ENCODE assay signal across 11 cellular contexts in genomic region chr11:134393638-134394037, GRCh38. TPM values are rescaled to one million over a fixed set of nuclear protein-coding genes. Genes with fewer than 3 reads are reported as not detected.
DNase-seq lines count a peak whose midpoint lies in the region; TF ChIP-seq lines count a peak whose summit lies in the region.
"Had no signal": no experiment of that assay in that cellular context is flagged by ENCODE, and none has a peak within 500 bp of the region (broad histone marks: within the 10 kb centered on the region; RNA-seq: fewer than 3 reads in every experiment).

No MANE protein-coding gene starts in this region.

- no peaks in the 10 kb centered on the region for H3K9me2 ChIP-seq in Karpas-422 (replicated peaks; ENCODE audit: insufficient read depth, low read length)

- no peak overlapping the region for H3K4me3 ChIP-seq in LNCaP clone FGC (ENCODE audit: low read depth, low read length)
- H3K4me3 ChIP-seq in dorsolateral prefrontal cortex, result peak overlapping the region in 2 of 59 donors; percentile 2 to 12
- H3K4me3 ChIP-seq in Karpas-422 (ENCODE audit: low read length), result no peak overlapping the region
- H3K4me3 ChIP-seq: adrenal gland, esophagus muscularis mucosa had no signal

- H3K9ac ChIP-seq in Karpas-422 (ENCODE audit: low read length), result no peak overlapping the region

- H2AFZ ChIP-seq in Karpas-422 (ENCODE audit: low read length), result no peak overlapping the region

- intact Hi-C loops in dorsolateral prefrontal cortex (cut with DNase I), result loop anchor here (5.0 to 10.0 kb wide), 2 partner anchors 174 to 241 kb away; no protein-coding TSS in a partner anchor
- intact Hi-C loops in activated CD4-positive, alpha-beta T cell treated with anti-CD3 and anti-CD28 coated beads, Interleukin-2, amount 10 ng/mL, durations not matched to agents 24 days and 14 days (cut with micrococcal nuclease), result no loop called here

- H3K27ac ChIP-seq in dorsolateral prefrontal cortex (peak overlapping the region in 57 of 59 donors; percentile 1 to 98 (median 75)), Karpas-422 (ENCODE audit: low read length) (no peak overlapping the region)
- H3K27ac ChIP-seq: adrenal gland, esophagus muscularis mucosa had no signal

- no peaks in the 10 kb centered on the region for H3K36me3 Mint-ChIP-seq in nephron (ENCODE audit: low read depth)
- H3K36me3 Mint-ChIP-seq in activated CD4-positive, alpha-beta T cell treated with anti-CD3 and anti-CD28 coated beads, Interleukin-2, amount 10 ng/mL, durations not matched to agents 24 days and 14 days (ENCODE audit: low read depth), result no peaks in the 10 kb centered on the region
- H3K36me3 Mint-ChIP-seq: activated CD4-positive, alpha-beta memory T cell treated with anti-CD3 and anti-CD28 coated beads for 36 hours had no signal

- H3K9me3 Mint-ChIP-seq in nephron, result no peaks in the 10 kb centered on the region
- H3K9me3 Mint-ChIP-seq in activated CD4-positive, alpha-beta T cell treated with anti-CD3 and anti-CD28 coated beads, Interleukin-2, amount 10 ng/mL, durations not matched to agents 24 days and 14 days, result no peaks in the 10 kb centered on the region
- H3K9me3 Mint-ChIP-seq: activated CD4-positive, alpha-beta memory T cell treated with anti-CD3 and anti-CD28 coated beads for 36 hours had no signal

- TF ChIP-seq CTCF in LNCaP clone FGC (IDR thresholded peaks at IDR 0.05; ENCODE audit: control insufficient read depth, extremely low read depth, insufficient read depth) (peak; percentile 68), dorsolateral prefrontal cortex (IDR thresholded peaks at IDR 0.05 in 54 of 56, conservative IDR thresholded peaks at IDR 0.05 in 2 of 56; ENCODE audit: low read depth in 1 of 56, partially characterized antibody in 56 of 56) (peak in 54 of 56 donors; percentile 21 to 80 (median 64)), nephron (IDR thresholded peaks at IDR 0.05; ENCODE audit: unreplicated experiment in 3 of 3) (peak in 2 of 3 experiments; percentile 27 to 46)

- no peaks in the 10 kb centered on the region for H4K20me1 ChIP-seq in Karpas-422 (ENCODE audit: insufficient read depth, low read depth, low read length)

- no peaks in the 10 kb centered on the region for H3K9me3 ChIP-seq in Karpas-422 (ENCODE audit: low read length)
- H3K9me3 ChIP-seq: adrenal gland, esophagus muscularis mucosa had no signal

- H3K4me1 Mint-ChIP-seq in nephron, result no peaks in the 10 kb centered on the region
- H3K4me1 Mint-ChIP-seq in activated CD4-positive, alpha-beta T cell treated with anti-CD3 and anti-CD28 coated beads, Interleukin-2, amount 10 ng/mL, durations not matched to agents 24 days and 14 days, result peaks cover 1% of the 10 kb centered on the region

- H3K79me2 ChIP-seq in Karpas-422 (ENCODE audit: low read length), result no peaks in the 10 kb centered on the region

- no peak overlapping the region for H3K4me3 Mint-ChIP-seq in nephron
- no peak overlapping the region for H3K4me3 Mint-ChIP-seq in activated CD4-positive, alpha-beta T cell treated with anti-CD3 and anti-CD28 coated beads, Interleukin-2, amount 10 ng/mL, durations not matched to agents 24 days and 14 days
- H3K4me3 Mint-ChIP-seq: activated CD4-positive, alpha-beta memory T cell treated with anti-CD3 and anti-CD28 coated beads for 36 hours had no signal

- H3K4me1 ChIP-seq in Karpas-422 (ENCODE audit: low read length), result no peaks in the 10 kb centered on the region
- H3K4me1 ChIP-seq: adrenal gland, esophagus muscularis mucosa had no signal

- no peak overlapping the region for H3K4me2 ChIP-seq in Karpas-422 (ENCODE audit: low read depth, low read length, poor library complexity, severe bottlenecking)

- DNase-seq in COLO668 (lab: John Stamatoyannopoulos, UW; ENCODE audit: unreplicated experiment), result peak; percentile 66
- no peak for DNase-seq in LNCaP clone FGC (ENCODE audit: low read depth)
- peak; percentile 19 to 77 (median 72) for DNase-seq in dorsolateral prefrontal cortex
- DNase-seq in DMS79 treated with DMSO at 0.1 percent for 48 hours (lab: John Stamatoyannopoulos, UW), result no peak
- no peak for DNase-seq in T-helper 1 cell
- DNase-seq in activated CD4-positive, alpha-beta T cell treated with anti-CD3 and anti-CD28 coated beads, Interleukin-2, amount 10 ng/mL, durations not matched to agents 24 days and 14 days, result no peak
- no peak for DNase-seq in Karpas-422
- DNase-seq: activated CD4-positive, alpha-beta memory T cell treated with anti-CD3 and anti-CD28 coated beads for 36 hours had no signal

- H3K27me3 ChIP-seq in dorsolateral prefrontal cortex (no peaks in the 10 kb centered on the region), Karpas-422 (ENCODE audit: low read length) (no peaks in the 10 kb centered on the region)
- H3K27me3 ChIP-seq: adrenal gland had no signal

- H3K27me3 Mint-ChIP-seq in nephron (ENCODE audit: low read depth), result peaks cover 13% of the 10 kb centered on the region
- H3K27me3 Mint-ChIP-seq in activated CD4-positive, alpha-beta T cell treated with anti-CD3 and anti-CD28 coated beads, Interleukin-2, amount 10 ng/mL, durations not matched to agents 24 days and 14 days, result peaks cover 3% of the 10 kb centered on the region

- no peak overlapping the region for H3K27ac Mint-ChIP-seq in nephron
- no peak overlapping the region for H3K27ac Mint-ChIP-seq in activated CD4-positive, alpha-beta T cell treated with anti-CD3 and anti-CD28 coated beads, Interleukin-2, amount 10 ng/mL, durations not matched to agents 24 days and 14 days
- H3K27ac Mint-ChIP-seq: activated CD4-positive, alpha-beta memory T cell treated with anti-CD3 and anti-CD28 coated beads for 36 hours had no signal

- no peaks in the 10 kb centered on the region for H3K36me3 ChIP-seq in Karpas-422 (ENCODE audit: insufficient read depth, low read length)
- H3K36me3 ChIP-seq: adrenal gland, esophagus muscularis mucosa had no signal

RNA-seq across cellular contexts. Expression of gene B3GAT1, which starts 18.4 kb away (rescaled TPM):
- total RNA-seq in dorsolateral prefrontal cortex, result 100 to 1,000 TPM; 204 to 380 (median 266) TPM
- 0.16 and 0.28 TPM in 2 replicates for total RNA-seq in activated CD4-positive, alpha-beta T cell treated with anti-CD3 and anti-CD28 coated beads, Interleukin-2, amount 10 ng/mL, durations not matched to agents 24 days and 14 days
- total RNA-seq in Karpas-422 (2014; rRNA removed; shearing (Covaris generic); ENCODE audit: low replicate concordance), result not detected in 2 replicates

Comparison
In these comparisons a context has a peak if more than half of its experiments do, and no peak if none do; other contexts are left out.
1. DNase-seq: peak in COLO668 (single experiment) and dorsolateral prefrontal cortex (10 of 10); none in LNCaP clone FGC (single experiment), DMS79 treated with DMSO at 0.1 percent for 48 hours (single experiment), T-helper 1 cell (0 of 5), activated CD4-positive, alpha-beta T cell treated with anti-CD3 and anti-CD28 coated beads, Interleukin-2, amount 10 ng/mL, durations not matched to agents 24 days and 14 days (single experiment) and Karpas-422 (single experiment).
2. RNA of gene B3GAT1, which starts 18.4 kb away (total RNA-seq): 204 to 380 TPM in dorsolateral prefrontal cortex; 0.16 to 0.28 TPM in activated CD4-positive, alpha-beta T cell treated with anti-CD3 and anti-CD28 coated beads, Interleukin-2, amount 10 ng/mL, durations not matched to agents 24 days and 14 days and not detected in Karpas-422; every median in the first group is over 100 times any median in the second.
3. Peak in every context shown above with its lines, with median percentiles within 50 percentile points of each other: CTCF ChIP-seq.